8 cellular contexts compared by ENCODE assay signal in the genomic region with DNA sequence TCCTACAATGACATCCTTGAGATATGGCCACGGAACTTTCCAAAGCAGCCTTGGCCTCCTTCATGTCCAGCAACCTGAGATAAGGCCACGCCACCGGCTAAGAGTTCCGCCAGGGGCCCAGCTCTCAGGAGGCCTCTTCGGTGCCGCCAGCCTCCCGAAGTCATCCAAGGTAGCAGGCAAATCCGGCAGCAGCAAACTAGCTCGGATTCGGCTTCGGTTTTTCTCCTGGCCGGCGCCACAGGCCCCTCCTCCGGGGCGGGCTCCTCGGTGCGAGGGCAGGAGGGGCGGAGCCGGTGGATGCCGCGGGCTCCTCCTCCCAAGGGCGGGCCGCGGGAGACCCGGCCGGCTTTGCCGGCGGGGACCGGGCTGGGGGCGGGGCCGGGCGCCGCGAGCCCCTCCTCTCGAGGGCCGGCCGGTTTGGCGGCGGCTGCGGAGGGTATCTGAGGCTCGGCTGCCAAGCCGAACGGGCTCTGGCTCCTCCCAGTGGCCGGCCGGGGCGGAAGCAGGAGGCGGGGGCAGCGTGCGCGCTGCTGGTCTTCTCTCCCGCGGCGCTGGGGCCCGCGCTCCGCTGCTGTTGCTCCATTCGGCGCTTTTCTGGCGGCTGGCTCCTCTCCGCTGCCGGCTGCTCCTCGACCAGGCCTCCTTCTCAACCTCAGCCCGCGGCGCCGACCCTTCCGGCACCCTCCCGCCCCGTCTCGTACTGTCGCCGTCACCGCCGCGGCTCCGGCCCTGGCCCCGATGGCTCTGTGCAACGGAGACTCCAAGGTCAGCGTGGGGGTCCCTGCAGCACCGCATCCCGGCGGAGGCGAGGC. TPM values are rescaled to one million over a fixed set of nuclear protein-coding genes. Genes with fewer than 3 reads are reported as not detected.
DNase-seq lines count a peak whose midpoint lies in the region; ATAC-seq, FAIRE-seq and TF ChIP-seq lines count a peak whose summit lies in the region.

GMPS (plus strand) TSS at position 518 of the 812 bp plus-strand sequence; CDS start at position 739, 221 bp downstream.

- peak; percentile 74 for ATAC-seq in GM18870 (IDR thresholded peaks at IDR 0.05; ENCODE audit: unreplicated experiment)
- peak; percentile 90 for ATAC-seq in HG03135 (IDR thresholded peaks at IDR 0.05; ENCODE audit: unreplicated experiment)

- H3K4me1 ChIP-seq in breast epithelium = peaks cover 0 to 5% of the 10 kb centered on the region in 2 donors
- peaks cover 13% of the 10 kb centered on the region for H3K4me1 ChIP-seq in iPS-20b (ENCODE audit: insufficient read depth, low read length)
- no peaks in the 10 kb centered on the region for H3K4me1 ChIP-seq in small intestine (ENCODE audit: control insufficient read depth in 2 of 2, insufficient read depth in 1 of 2, low read depth in 1 of 2, low read length in 1 of 2)

- intact Hi-C loops in breast epithelium (cut with DNase I; ENCODE audit: low total_unique reads) = no loop called here

- DNase-seq in ACHN (peak; percentile 90), NCI-H2196 (lab: John Stamatoyannopoulos, UW; ENCODE audit: unreplicated experiment) (peak; percentile 99), breast epithelium (ENCODE audit: low spot score in 2 of 2) (peak; percentile 90 to 92), small intestine (peak; percentile 94)

- H3K27me3 ChIP-seq in breast epithelium (no peaks in the 10 kb centered on the region), iPS-20b (ENCODE audit: insufficient read depth, low read length) (no peaks in the 10 kb centered on the region), small intestine (ENCODE audit: control insufficient read depth in 2 of 2, insufficient read depth in 2 of 2, low read length in 2 of 2) (no peaks in the 10 kb centered on the region)

- peak within 1 kb of the TSS; percentile 95 for H3K27ac ChIP-seq in VCaP
- H3K27ac ChIP-seq in breast epithelium = peak within 1 kb of the TSS; percentile 93 to 97
- peak within 1 kb of the TSS; percentile 86 for H3K27ac ChIP-seq in iPS-20b (ENCODE audit: low read length)
- H3K27ac ChIP-seq in small intestine (ENCODE audit: low read depth in 1 of 2, low read length in 1 of 2) = peak within 1 kb of the TSS; percentile 88 to 97

- H3K36me3 ChIP-seq in breast epithelium (no peaks in the 10 kb centered on the region), iPS-20b (ENCODE audit: insufficient read depth, low read depth, low read length) (no peaks in the 10 kb centered on the region), small intestine (ENCODE audit: control insufficient read depth in 2 of 2, insufficient read depth in 2 of 2, low read length in 2 of 2) (no peaks in the 10 kb centered on the region)

- H3K9me3 ChIP-seq in breast epithelium (no peaks in the 10 kb centered on the region), iPS-20b (ENCODE audit: insufficient read depth, low read depth, low read length) (no peaks in the 10 kb centered on the region), small intestine (ENCODE audit: control insufficient read depth, low read depth) (no peaks in the 10 kb centered on the region)

- WGBS in small intestine, 3 donors = 0 to 1% (median 0%) methylated on average over 38 to 83 of the region's 83 CpGs

- no peak for TF ChIP-seq POLR2A in breast epithelium (IDR thresholded peaks at IDR 0.05)

- H3K4me3 ChIP-seq in breast epithelium (peak within 1 kb of the TSS; percentile 86 to 88 (median 87)), iPS-20b (ENCODE audit: low read length) (peak within 1 kb of the TSS; percentile 82), small intestine (ENCODE audit: low read depth in 1 of 2, low read length in 2 of 2) (peak within 1 kb of the TSS; percentile 73 to 100)

- H3K9ac ChIP-seq in iPS-20b (ENCODE audit: low read depth, low read length) = peak within 1 kb of the TSS; percentile 95

- in situ Hi-C loops in ACHN (cut with HindIII; ENCODE audit: low pct_ligation_motif_present, low pct_unique_long_range_greater_than_20kb, low sequenced_read_pairs) = no loop called here

- FAIRE-seq in small intestine (lab: Jason Lieb, UNC) = no peak

- peak; percentile 62 for TF ChIP-seq CTCF in VCaP (conservative IDR thresholded peaks at IDR 0.05)
- peak in 1 of 3 donors; percentile 24 for TF ChIP-seq CTCF in breast epithelium (IDR thresholded peaks at IDR 0.05)

RNA-seq across cellular contexts. Expression of gene GMPS, which starts in this region (rescaled TPM):
- 10 to 100 TPM; 25.6 to 37.6 (median 36.1) TPM for total RNA-seq in breast epithelium
- 10 to 100 TPM in 2 of 3 donors, 1 to 10 TPM in 1; 8.9 to 23.8 (median 14.1) TPM for polyA plus RNA-seq in small intestine

Comparison
In these comparisons a context has a peak if more than half of its experiments do, and no peak if none do; other contexts are left out.
1. Peak in every context shown above with its lines: DNase-seq, ATAC-seq, H3K4me3 ChIP-seq and H3K27ac ChIP-seq.